1 cellular context compared by ENCODE assay signal in genomic region chr15:89958107-89958805, GRCh38.
TF ChIP-seq lines count a peak whose summit lies in the region.

No MANE protein-coding gene starts in this region.

TF ChIP-seq in HepG2, 621 proteins besides CTCF, POLR2A, EP300 and RAD21 (continued from another document):
- TF ChIP-seq YY1 (IDR thresholded peaks at IDR 0.05; ENCODE audit: insufficient read depth, insufficient replicate concordance, low read depth, low read length) (peak; percentile 20), HES4 (CRISPR knock-in tag; IDR thresholded peaks at IDR 0.05; ENCODE audit: borderline replicate concordance) (no peak), ZNF598 (CRISPR knock-in tag; IDR thresholded peaks at IDR 0.05; ENCODE audit: borderline replicate concordance) (no peak), ZNF768 (CRISPR knock-in tag; IDR thresholded peaks at IDR 0.05) (no peak), RNF2 (conservative IDR thresholded peaks at IDR 0.05; ENCODE audit: low read depth) (no peak)
- TF ChIP-seq, protein P1, sequence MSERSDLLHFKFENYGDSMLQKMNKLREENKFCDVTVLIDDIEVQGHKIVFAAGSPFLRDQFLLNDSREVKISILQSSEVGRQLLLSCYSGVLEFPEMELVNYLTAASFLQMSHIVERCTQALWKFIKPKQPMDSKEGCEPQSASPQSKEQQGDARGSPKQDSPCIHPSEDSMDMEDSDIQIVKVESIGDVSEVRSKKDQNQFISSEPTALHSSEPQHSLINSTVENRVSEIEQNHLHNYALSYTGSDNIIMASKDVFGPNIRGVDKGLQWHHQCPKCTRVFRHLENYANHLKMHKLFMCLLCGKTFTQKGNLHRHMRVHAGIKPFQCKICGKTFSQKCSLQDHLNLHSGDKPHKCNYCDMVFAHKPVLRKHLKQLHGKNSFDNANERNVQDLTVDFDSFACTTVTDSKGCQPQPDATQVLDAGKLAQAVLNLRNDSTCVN (CRISPR knock-in tag; IDR thresholded peaks at IDR 0.05; ENCODE audit: borderline replicate concordance) = no peak
